Comparison of ENCODE assay signal across 14 cellular contexts in genomic region chr2:143280097-143280757, GRCh38.
"Had no signal": no experiment of that assay in that cellular context is flagged by ENCODE, and none has a peak within 500 bp of the region (broad histone marks: within the 10 kb centered on the region; RNA-seq: fewer than 3 reads in every experiment).

No MANE protein-coding gene starts in this region.

- FAIRE-seq: small intestine, TTC549 had no signal

- DNase-seq: activated CD4-positive, alpha-beta T cell treated with anti-CD3 and anti-CD28 coated beads, Interleukin-2, amount 50 U/mL, for 1 hour; activated CD4-positive, CD25-positive, alpha-beta regulatory T cell; colonic mucosa; effector CD4-positive, alpha-beta T cell; gastrocnemius medialis; left ventricle myocardium superior; posterior cingulate gyrus; SK-N-SH; small intestine; substantia nigra; T-helper 1 cell; transverse colon had no signal

- ATAC-seq: gastrocnemius medialis, left ventricle myocardium superior had no signal

- H3K9me3 Mint-ChIP-seq: activated T-helper 2 cell treated with anti-CD3 and anti-CD28 coated beads, Interferon-gamma antibody, Interleukin-2, Interleukin-4, amounts not matched to agents 10 μg/mL and 5 μg/mL and 100 μg/mL, durations not matched to agents 14 hours and 24 hours and 36 hours had no signal

- H3K27ac Mint-ChIP-seq: activated T-helper 2 cell treated with anti-CD3 and anti-CD28 coated beads, Interferon-gamma antibody, Interleukin-2, Interleukin-4, amounts not matched to agents 10 μg/mL and 5 μg/mL and 100 μg/mL, durations not matched to agents 14 hours and 24 hours and 36 hours had no signal
